ENCODE assay signal across 2 cellular contexts in the genomic region with DNA sequence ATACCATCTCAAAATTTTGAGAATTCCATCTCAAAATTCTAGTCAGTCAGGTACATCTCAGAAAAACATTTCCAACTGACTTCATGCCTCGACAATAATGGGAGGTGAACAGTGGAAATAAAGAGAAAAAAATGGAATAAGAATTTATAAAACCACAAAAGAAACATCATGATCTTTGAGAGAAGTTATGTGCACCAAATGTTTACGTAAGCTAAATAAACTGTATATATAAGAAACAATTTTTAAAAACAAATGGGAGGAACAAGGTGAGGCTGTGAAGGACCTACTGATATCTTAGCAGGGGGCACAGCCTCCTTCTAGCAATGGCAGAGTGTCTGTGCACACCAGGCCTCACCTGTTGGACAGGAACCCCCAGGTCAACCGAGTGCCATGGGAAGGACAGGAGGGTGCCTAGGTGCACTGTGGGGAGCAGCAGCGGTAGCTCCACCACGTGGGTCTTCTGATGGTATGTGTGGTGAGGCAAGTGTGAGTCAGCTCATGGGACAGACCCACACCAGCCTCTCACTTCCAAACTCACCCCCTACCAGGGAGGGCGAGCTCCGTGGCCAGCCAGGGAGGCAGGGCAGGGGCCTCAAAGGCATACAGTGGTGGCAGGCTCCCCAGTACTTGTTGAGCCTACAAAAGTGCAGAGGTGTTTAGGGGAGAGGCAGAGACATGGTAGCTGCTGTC.
TF ChIP-seq lines count a peak whose summit lies in the region.

No MANE protein-coding gene starts in this region.

TF ChIP-seq in GM23338, 12 proteins besides CTCF, POLR2A, EP300 and RAD21 (continued from another document):
- TF ChIP-seq, protein P1, sequence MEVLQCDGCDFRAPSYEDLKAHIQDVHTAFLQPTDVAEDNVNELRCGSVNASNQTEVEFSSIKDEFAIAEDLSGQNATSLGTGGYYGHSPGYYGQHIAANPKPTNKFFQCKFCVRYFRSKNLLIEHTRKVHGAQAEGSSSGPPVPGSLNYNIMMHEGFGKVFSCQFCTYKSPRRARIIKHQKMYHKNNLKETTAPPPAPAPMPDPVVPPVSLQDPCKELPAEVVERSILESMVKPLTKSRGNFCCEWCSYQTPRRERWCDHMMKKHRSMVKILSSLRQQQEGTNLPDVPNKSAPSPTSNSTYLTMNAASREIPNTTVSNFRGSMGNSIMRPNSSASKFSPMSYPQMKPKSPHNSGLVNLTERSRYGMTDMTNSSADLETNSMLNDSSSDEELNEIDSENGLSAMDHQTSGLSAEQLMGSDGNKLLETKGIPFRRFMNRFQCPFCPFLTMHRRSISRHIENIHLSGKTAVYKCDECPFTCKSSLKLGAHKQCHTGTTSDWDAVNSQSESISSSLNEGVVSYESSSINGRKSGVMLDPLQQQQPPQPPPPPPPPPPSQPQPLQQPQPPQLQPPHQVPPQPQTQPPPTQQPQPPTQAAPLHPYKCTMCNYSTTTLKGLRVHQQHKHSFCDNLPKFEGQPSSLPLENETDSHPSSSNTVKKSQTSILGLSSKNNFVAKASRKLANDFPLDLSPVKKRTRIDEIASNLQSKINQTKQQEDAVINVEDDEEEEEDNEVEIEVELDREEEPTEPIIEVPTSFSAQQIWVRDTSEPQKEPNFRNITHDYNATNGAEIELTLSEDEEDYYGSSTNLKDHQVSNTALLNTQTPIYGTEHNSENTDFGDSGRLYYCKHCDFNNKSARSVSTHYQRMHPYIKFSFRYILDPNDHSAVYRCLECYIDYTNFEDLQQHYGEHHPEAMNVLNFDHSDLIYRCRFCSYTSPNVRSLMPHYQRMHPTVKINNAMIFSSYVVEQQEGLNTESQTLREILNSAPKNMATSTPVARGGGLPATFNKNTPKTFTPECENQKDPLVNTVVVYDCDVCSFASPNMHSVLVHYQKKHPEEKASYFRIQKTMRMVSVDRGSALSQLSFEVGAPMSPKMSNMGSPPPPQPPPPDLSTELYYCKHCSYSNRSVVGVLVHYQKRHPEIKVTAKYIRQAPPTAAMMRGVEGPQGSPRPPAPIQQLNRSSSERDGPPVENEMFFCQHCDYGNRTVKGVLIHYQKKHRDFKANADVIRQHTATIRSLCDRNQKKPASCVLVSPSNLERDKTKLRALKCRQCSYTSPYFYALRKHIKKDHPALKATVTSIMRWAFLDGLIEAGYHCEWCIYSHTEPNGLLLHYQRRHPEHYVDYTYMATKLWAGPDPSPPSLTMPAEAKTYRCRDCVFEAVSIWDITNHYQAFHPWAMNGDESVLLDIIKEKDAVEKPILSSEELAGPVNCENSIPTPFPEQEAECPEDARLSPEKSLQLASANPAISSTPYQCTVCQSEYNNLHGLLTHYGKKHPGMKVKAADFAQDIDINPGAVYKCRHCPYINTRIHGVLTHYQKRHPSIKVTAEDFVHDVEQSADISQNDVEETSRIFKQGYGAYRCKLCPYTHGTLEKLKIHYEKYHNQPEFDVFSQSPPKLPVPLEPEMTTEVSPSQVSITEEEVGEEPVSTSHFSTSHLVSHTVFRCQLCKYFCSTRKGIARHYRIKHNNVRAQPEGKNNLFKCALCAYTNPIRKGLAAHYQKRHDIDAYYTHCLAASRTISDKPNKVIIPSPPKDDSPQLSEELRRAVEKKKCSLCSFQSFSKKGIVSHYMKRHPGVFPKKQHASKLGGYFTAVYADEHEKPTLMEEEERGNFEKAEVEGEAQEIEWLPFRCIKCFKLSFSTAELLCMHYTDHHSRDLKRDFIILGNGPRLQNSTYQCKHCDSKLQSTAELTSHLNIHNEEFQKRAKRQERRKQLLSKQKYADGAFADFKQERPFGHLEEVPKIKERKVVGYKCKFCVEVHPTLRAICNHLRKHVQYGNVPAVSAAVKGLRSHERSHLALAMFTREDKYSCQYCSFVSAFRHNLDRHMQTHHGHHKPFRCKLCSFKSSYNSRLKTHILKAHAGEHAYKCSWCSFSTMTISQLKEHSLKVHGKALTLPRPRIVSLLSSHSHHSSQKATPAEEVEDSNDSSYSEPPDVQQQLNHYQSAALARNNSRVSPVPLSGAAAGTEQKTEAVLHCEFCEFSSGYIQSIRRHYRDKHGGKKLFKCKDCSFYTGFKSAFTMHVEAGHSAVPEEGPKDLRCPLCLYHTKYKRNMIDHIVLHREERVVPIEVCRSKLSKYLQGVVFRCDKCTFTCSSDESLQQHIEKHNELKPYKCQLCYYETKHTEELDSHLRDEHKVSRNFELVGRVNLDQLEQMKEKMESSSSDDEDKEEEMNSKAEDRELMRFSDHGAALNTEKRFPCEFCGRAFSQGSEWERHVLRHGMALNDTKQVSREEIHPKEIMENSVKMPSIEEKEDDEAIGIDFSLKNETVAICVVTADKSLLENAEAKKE (CRISPR knock-in tag; IDR thresholded peaks at IDR 0.05): no peak
- TF ChIP-seq EZH2 (IDR thresholded peaks at IDR 0.05; ENCODE audit: low read depth, unreplicated experiment): no peak
- no peak for TF ChIP-seq CREB1 (CRISPR knock-in tag; IDR thresholded peaks at IDR 0.05; ENCODE audit: low read depth)
TF ChIP-seq in GM23338: peak in this region for 0.

TF ChIP-seq in HepG2, 621 proteins besides CTCF, POLR2A, EP300 and RAD21 (continued from another document and continues in another):
- TF ChIP-seq, protein P2, sequence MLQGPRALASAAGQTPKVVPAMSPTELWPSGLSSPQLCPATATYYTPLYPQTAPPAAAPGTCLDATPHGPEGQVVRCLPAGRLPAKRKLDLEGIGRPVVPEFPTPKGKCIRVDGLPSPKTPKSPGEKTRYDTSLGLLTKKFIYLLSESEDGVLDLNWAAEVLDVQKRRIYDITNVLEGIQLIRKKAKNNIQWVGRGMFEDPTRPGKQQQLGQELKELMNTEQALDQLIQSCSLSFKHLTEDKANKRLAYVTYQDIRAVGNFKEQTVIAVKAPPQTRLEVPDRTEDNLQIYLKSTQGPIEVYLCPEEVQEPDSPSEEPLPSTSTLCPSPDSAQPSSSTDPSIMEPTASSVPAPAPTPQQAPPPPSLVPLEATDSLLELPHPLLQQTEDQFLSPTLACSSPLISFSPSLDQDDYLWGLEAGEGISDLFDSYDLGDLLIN (CRISPR knock-in tag; IDR thresholded peaks at IDR 0.05; ENCODE audit: borderline replicate concordance): no peak
- TF ChIP-seq ELF1 (CRISPR knock-in tag; IDR thresholded peaks at IDR 0.05) (no peak), ZNF768 (CRISPR knock-in tag; IDR thresholded peaks at IDR 0.05) (no peak; the same call in 1 of the 2 replicates), BHLHE40 (IDR thresholded peaks at IDR 0.05; ENCODE audit: low read length) (no peak), IKZF4 (CRISPR knock-in tag; IDR thresholded peaks at IDR 0.05; ENCODE audit: borderline replicate concordance, low read depth, not compliant biosample characterization) (no peak), ZNF468 (CRISPR knock-in tag; IDR thresholded peaks at IDR 0.05) (no peak), ZNF225 (CRISPR knock-in tag; IDR thresholded peaks at IDR 0.05) (no peak), ZNF563 (CRISPR knock-in tag; IDR thresholded peaks at IDR 0.05) (no peak), KAT8 (CRISPR knock-in tag; IDR thresholded peaks at IDR 0.05) (no peak), GTF2F1 (IDR thresholded peaks at IDR 0.05; ENCODE audit: low read length) (no peak), ZNF496 (CRISPR knock-in tag; IDR thresholded peaks at IDR 0.05; ENCODE audit: insufficient replicate concordance) (no peak), ZNF607 (CRISPR knock-in tag; IDR thresholded peaks at IDR 0.05; ENCODE audit: borderline replicate concordance) (no peak), NFE2 (CRISPR knock-in tag; IDR thresholded peaks at IDR 0.05) (no peak), ZNF746 (CRISPR knock-in tag; IDR thresholded peaks at IDR 0.05) (no peak), SRSF4 (IDR thresholded peaks at IDR 0.05; ENCODE audit: low read depth, low read length, poor library complexity, severe bottlenecking) (no peak), ZNF749 (CRISPR knock-in tag; IDR thresholded peaks at IDR 0.05; ENCODE audit: borderline replicate concordance) (no peak), ZNF354B (CRISPR knock-in tag; IDR thresholded peaks at IDR 0.05) (no peak), NFKB2 (CRISPR knock-in tag; IDR thresholded peaks at IDR 0.05; ENCODE audit: borderline replicate concordance) (0 out of 2 replicates have a peak, but pooled peaks have one; percentile 33), ZNF761 (CRISPR knock-in tag; conservative IDR thresholded peaks at IDR 0.05) (no peak), FOSL2 (CRISPR knock-in tag; IDR thresholded peaks at IDR 0.05) (no peak), NCOA1 (CRISPR knock-in tag; IDR thresholded peaks at IDR 0.05) (no peak)
- TF ChIP-seq, protein P3, sequence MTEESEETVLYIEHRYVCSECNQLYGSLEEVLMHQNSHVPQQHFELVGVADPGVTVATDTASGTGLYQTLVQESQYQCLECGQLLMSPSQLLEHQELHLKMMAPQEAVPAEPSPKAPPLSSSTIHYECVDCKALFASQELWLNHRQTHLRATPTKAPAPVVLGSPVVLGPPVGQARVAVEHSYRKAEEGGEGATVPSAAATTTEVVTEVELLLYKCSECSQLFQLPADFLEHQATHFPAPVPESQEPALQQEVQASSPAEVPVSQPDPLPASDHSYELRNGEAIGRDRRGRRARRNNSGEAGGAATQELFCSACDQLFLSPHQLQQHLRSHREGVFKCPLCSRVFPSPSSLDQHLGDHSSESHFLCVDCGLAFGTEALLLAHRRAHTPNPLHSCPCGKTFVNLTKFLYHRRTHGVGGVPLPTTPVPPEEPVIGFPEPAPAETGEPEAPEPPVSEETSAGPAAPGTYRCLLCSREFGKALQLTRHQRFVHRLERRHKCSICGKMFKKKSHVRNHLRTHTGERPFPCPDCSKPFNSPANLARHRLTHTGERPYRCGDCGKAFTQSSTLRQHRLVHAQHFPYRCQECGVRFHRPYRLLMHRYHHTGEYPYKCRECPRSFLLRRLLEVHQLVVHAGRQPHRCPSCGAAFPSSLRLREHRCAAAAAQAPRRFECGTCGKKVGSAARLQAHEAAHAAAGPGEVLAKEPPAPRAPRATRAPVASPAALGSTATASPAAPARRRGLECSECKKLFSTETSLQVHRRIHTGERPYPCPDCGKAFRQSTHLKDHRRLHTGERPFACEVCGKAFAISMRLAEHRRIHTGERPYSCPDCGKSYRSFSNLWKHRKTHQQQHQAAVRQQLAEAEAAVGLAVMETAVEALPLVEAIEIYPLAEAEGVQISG (CRISPR knock-in tag; IDR thresholded peaks at IDR 0.05): no peak
- TF ChIP-seq, protein P4, sequence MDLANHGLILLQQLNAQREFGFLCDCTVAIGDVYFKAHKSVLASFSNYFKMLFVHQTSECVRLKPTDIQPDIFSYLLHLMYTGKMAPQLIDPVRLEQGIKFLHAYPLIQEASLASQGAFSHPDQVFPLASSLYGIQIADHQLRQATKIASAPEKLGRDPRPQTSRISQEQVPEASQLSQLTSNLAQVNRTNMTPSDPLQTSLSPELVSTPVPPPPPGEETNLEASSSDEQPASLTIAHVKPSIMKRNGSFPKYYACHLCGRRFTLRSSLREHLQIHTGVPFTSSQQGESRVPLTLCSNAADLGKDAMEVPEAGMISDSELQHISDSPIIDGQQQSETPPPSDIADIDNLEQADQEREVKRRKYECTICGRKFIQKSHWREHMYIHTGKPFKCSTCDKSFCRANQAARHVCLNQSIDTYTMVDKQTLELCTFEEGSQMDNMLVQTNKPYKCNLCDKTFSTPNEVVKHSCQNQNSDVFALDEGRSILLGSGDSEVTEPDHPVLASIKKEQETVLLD (CRISPR knock-in tag; IDR thresholded peaks at IDR 0.05; ENCODE audit: low read depth): no peak
- TF ChIP-seq, protein P5, sequence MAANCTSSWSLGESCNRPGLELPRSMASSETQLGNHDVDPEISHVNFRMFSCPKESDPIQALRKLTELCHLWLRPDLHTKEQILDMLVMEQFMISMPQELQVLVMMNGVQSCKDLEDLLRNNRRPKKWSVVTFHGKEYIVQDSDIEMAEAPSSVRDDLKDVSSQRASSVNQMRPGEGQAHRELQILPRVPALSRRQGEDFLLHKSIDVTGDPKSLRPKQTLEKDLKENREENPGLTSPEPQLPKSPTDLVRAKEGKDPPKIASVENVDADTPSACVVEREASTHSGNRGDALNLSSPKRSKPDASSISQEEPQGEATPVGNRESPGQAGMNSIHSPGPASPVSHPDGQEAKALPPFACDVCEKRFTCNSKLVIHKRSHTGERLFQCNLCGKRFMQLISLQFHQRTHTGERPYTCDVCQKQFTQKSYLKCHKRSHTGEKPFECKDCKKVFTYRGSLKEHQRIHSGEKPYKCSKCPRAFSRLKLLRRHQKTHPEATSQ (CRISPR knock-in tag; IDR thresholded peaks at IDR 0.05; ENCODE audit: borderline replicate concordance): no peak
- TF ChIP-seq, protein P6, sequence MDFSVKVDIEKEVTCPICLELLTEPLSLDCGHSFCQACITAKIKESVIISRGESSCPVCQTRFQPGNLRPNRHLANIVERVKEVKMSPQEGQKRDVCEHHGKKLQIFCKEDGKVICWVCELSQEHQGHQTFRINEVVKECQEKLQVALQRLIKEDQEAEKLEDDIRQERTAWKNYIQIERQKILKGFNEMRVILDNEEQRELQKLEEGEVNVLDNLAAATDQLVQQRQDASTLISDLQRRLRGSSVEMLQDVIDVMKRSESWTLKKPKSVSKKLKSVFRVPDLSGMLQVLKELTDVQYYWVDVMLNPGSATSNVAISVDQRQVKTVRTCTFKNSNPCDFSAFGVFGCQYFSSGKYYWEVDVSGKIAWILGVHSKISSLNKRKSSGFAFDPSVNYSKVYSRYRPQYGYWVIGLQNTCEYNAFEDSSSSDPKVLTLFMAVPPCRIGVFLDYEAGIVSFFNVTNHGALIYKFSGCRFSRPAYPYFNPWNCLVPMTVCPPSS (IDR thresholded peaks at IDR 0.05): no peak
- TF ChIP-seq, protein P7, sequence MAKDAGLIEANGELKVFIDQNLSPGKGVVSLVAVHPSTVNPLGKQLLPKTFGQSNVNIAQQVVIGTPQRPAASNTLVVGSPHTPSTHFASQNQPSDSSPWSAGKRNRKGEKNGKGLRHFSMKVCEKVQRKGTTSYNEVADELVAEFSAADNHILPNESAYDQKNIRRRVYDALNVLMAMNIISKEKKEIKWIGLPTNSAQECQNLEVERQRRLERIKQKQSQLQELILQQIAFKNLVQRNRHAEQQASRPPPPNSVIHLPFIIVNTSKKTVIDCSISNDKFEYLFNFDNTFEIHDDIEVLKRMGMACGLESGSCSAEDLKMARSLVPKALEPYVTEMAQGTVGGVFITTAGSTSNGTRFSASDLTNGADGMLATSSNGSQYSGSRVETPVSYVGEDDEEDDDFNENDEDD (CRISPR knock-in tag; IDR thresholded peaks at IDR 0.05; ENCODE audit: borderline replicate concordance): no peak
- TF ChIP-seq, protein P8, sequence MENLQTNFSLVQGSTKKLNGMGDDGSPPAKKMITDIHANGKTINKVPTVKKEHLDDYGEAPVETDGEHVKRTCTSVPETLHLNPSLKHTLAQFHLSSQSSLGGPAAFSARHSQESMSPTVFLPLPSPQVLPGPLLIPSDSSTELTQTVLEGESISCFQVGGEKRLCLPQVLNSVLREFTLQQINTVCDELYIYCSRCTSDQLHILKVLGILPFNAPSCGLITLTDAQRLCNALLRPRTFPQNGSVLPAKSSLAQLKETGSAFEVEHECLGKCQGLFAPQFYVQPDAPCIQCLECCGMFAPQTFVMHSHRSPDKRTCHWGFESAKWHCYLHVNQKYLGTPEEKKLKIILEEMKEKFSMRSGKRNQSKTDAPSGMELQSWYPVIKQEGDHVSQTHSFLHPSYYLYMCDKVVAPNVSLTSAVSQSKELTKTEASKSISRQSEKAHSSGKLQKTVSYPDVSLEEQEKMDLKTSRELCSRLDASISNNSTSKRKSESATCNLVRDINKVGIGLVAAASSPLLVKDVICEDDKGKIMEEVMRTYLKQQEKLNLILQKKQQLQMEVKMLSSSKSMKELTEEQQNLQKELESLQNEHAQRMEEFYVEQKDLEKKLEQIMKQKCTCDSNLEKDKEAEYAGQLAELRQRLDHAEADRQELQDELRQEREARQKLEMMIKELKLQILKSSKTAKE (CRISPR knock-in tag; IDR thresholded peaks at IDR 0.05; ENCODE audit: borderline replicate concordance): 0 out of 2 replicates have a peak, but pooled peaks have one; percentile 51
